ENCODE assay signal across 1 cellular context in the genomic region with DNA sequence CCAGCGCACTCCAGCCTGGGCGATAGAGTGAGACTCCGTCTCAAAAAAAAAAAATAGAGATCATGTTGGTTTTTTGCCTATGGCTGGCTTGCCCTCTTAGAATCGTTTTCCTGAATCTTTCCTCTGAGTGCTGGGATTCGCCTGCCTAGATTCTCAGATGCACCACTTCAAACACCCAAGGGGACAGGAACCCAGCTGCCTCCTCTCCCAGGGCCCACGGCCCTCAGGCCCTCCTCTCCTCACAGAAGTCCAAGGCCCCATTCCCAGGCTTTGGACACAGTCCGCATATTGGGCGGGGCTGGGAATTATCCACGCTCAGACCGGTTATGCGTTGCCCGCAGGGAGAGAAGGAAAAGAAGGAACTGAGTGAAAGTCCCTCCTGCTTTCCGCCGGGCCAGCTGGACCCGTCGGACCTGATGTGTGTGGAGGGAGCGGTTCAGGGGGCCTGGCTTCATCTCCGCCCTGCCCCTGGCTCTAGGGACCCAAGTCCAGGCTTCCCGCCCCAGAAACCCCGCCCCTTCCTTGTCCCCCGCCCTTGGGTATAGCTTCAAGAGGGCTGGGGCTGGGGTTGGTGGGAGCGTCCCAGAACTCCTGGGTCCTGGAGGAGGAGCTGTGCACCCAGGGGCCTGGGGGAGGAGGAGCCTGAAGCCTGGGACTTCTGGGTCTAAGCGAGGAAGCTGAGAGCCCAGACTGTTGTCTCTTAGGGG.
TF ChIP-seq lines count a peak whose summit lies in the region.

No MANE protein-coding gene starts in this region.

TF ChIP-seq in HepG2, 621 proteins besides CTCF, POLR2A, EP300 and RAD21 (continued from another document and continues in another):
- TF ChIP-seq, protein P1, sequence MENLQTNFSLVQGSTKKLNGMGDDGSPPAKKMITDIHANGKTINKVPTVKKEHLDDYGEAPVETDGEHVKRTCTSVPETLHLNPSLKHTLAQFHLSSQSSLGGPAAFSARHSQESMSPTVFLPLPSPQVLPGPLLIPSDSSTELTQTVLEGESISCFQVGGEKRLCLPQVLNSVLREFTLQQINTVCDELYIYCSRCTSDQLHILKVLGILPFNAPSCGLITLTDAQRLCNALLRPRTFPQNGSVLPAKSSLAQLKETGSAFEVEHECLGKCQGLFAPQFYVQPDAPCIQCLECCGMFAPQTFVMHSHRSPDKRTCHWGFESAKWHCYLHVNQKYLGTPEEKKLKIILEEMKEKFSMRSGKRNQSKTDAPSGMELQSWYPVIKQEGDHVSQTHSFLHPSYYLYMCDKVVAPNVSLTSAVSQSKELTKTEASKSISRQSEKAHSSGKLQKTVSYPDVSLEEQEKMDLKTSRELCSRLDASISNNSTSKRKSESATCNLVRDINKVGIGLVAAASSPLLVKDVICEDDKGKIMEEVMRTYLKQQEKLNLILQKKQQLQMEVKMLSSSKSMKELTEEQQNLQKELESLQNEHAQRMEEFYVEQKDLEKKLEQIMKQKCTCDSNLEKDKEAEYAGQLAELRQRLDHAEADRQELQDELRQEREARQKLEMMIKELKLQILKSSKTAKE (CRISPR knock-in tag; IDR thresholded peaks at IDR 0.05; ENCODE audit: borderline replicate concordance), result no peak
- TF ChIP-seq ZNF337 (CRISPR knock-in tag; IDR thresholded peaks at IDR 0.05; ENCODE audit: borderline replicate concordance, low read depth), result no peak
- TF ChIP-seq IKZF4 (CRISPR knock-in tag; IDR thresholded peaks at IDR 0.05; ENCODE audit: borderline replicate concordance, low read depth, not compliant biosample characterization), result no peak
- TF ChIP-seq, protein P2, sequence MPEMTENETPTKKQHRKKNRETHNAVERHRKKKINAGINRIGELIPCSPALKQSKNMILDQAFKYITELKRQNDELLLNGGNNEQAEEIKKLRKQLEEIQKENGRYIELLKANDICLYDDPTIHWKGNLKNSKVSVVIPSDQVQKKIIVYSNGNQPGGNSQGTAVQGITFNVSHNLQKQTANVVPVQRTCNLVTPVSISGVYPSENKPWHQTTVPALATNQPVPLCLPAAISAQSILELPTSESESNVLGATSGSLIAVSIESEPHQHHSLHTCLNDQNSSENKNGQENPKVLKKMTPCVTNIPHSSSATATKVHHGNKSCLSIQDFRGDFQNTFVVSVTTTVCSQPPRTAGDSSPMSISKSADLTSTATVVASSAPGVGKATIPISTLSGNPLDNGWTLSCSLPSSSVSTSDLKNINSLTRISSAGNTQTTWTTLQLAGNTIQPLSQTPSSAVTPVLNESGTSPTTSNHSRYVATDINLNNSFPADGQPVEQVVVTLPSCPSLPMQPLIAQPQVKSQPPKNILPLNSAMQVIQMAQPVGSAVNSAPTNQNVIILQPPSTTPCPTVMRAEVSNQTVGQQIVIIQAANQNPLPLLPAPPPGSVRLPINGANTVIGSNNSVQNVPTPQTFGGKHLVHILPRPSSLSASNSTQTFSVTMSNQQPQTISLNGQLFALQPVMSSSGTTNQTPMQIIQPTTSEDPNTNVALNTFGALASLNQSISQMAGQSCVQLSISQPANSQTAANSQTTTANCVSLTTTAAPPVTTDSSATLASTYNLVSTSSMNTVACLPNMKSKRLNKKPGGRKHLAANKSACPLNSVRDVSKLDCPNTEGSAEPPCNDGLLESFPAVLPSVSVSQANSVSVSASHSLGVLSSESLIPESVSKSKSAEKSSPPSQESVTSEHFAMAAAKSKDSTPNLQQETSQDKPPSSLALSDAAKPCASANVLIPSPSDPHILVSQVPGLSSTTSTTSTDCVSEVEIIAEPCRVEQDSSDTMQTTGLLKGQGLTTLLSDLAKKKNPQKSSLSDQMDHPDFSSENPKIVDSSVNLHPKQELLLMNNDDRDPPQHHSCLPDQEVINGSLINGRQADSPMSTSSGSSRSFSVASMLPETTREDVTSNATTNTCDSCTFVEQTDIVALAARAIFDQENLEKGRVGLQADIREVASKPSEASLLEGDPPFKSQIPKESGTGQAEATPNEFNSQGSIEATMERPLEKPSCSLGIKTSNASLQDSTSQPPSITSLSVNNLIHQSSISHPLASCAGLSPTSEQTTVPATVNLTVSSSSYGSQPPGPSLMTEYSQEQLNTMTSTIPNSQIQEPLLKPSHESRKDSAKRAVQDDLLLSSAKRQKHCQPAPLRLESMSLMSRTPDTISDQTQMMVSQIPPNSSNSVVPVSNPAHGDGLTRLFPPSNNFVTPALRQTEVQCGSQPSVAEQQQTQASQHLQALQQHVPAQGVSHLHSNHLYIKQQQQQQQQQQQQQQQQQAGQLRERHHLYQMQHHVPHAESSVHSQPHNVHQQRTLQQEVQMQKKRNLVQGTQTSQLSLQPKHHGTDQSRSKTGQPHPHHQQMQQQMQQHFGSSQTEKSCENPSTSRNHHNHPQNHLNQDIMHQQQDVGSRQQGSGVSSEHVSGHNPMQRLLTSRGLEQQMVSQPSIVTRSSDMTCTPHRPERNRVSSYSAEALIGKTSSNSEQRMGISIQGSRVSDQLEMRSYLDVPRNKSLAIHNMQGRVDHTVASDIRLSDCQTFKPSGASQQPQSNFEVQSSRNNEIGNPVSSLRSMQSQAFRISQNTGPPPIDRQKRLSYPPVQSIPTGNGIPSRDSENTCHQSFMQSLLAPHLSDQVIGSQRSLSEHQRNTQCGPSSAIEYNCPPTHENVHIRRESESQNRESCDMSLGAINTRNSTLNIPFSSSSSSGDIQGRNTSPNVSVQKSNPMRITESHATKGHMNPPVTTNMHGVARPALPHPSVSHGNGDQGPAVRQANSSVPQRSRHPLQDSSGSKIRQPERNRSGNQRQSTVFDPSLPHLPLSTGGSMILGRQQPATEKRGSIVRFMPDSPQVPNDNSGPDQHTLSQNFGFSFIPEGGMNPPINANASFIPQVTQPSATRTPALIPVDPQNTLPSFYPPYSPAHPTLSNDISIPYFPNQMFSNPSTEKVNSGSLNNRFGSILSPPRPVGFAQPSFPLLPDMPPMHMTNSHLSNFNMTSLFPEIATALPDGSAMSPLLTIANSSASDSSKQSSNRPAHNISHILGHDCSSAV (CRISPR knock-in tag; IDR thresholded peaks at IDR 0.05; ENCODE audit: borderline replicate concordance), result no peak
- no peak for TF ChIP-seq KLF11 (CRISPR knock-in tag; IDR thresholded peaks at IDR 0.05)
- TF ChIP-seq, protein P3, sequence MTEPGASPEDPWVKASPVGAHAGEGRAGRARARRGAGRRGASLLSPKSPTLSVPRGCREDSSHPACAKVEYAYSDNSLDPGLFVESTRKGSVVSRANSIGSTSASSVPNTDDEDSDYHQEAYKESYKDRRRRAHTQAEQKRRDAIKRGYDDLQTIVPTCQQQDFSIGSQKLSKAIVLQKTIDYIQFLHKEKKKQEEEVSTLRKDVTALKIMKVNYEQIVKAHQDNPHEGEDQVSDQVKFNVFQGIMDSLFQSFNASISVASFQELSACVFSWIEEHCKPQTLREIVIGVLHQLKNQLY (CRISPR knock-in tag; IDR thresholded peaks at IDR 0.05), result no peak
- TF ChIP-seq NRL (CRISPR knock-in tag; IDR thresholded peaks at IDR 0.05; ENCODE audit: borderline replicate concordance), result 0 out of 2 replicates have a peak, but pooled peaks have one; percentile 11
- no peak for TF ChIP-seq RBM39 (IDR thresholded peaks at IDR 0.05; ENCODE audit: low read depth, low read length, poor library complexity, severe bottlenecking)
- TF ChIP-seq ZFX (CRISPR knock-in tag; IDR thresholded peaks at IDR 0.05; ENCODE audit: low read depth), result peak; percentile 82
- no peak for TF ChIP-seq ETV5 (CRISPR knock-in tag; IDR thresholded peaks at IDR 0.05; ENCODE audit: borderline replicate concordance)
- no peak for TF ChIP-seq PRPF4 (IDR thresholded peaks at IDR 0.05; ENCODE audit: low read depth, low read length, poor library complexity, severe bottlenecking)
- TF ChIP-seq GABPA (IDR thresholded peaks at IDR 0.05; ENCODE audit: low read depth, low read length), result peak; percentile 44; the same call in 1 of the 2 replicates
- peak; percentile 70 for TF ChIP-seq GABPA (CRISPR knock-in tag; IDR thresholded peaks at IDR 0.05; ENCODE audit: low read depth)
- TF ChIP-seq ZNF484 (CRISPR knock-in tag; IDR thresholded peaks at IDR 0.05; ENCODE audit: borderline replicate concordance, low read depth), result no peak
- TF ChIP-seq, protein P4, sequence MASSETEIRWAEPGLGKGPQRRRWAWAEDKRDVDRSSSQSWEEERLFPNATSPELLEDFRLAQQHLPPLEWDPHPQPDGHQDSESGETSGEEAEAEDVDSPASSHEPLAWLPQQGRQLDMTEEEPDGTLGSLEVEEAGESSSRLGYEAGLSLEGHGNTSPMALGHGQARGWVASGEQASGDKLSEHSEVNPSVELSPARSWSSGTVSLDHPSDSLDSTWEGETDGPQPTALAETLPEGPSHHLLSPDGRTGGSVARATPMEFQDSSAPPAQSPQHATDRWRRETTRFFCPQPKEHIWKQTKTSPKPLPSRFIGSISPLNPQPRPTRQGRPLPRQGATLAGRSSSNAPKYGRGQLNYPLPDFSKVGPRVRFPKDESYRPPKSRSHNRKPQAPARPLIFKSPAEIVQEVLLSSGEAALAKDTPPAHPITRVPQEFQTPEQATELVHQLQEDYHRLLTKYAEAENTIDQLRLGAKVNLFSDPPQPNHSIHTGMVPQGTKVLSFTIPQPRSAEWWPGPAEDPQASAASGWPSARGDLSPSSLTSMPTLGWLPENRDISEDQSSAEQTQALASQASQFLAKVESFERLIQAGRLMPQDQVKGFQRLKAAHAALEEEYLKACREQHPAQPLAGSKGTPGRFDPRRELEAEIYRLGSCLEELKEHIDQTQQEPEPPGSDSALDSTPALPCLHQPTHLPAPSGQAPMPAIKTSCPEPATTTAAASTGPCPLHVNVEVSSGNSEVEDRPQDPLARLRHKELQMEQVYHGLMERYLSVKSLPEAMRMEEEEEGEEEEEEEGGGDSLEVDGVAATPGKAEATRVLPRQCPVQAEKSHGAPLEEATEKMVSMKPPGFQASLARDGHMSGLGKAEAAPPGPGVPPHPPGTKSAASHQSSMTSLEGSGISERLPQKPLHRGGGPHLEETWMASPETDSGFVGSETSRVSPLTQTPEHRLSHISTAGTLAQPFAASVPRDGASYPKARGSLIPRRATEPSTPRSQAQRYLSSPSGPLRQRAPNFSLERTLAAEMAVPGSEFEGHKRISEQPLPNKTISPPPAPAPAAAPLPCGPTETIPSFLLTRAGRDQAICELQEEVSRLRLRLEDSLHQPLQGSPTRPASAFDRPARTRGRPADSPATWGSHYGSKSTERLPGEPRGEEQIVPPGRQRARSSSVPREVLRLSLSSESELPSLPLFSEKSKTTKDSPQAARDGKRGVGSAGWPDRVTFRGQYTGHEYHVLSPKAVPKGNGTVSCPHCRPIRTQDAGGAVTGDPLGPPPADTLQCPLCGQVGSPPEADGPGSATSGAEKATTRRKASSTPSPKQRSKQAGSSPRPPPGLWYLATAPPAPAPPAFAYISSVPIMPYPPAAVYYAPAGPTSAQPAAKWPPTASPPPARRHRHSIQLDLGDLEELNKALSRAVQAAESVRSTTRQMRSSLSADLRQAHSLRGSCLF (CRISPR knock-in tag; IDR thresholded peaks at IDR 0.05; ENCODE audit: borderline replicate concordance), result no peak
- 0 out of 2 replicates have a peak, but pooled peaks have one; percentile 24 for TF ChIP-seq ZNF891 (CRISPR knock-in tag; IDR thresholded peaks at IDR 0.05)
- TF ChIP-seq LCORL (IDR thresholded peaks at IDR 0.05), result no peak
- TF ChIP-seq LCORL (CRISPR knock-in tag; IDR thresholded peaks at IDR 0.05), result peak; percentile 48; the same call in 1 of the 2 replicates
- peak; percentile 44; the same call in 1 of the 2 replicates for TF ChIP-seq ZNF788 (CRISPR knock-in tag; IDR thresholded peaks at IDR 0.05; ENCODE audit: borderline replicate concordance)
- TF ChIP-seq RARG (CRISPR knock-in tag; IDR thresholded peaks at IDR 0.05; ENCODE audit: low read depth), result no peak
- TF ChIP-seq ZFP36L1 (CRISPR knock-in tag; IDR thresholded peaks at IDR 0.05), result no peak
- TF ChIP-seq KAT7 (CRISPR knock-in tag; IDR thresholded peaks at IDR 0.05; ENCODE audit: borderline replicate concordance), result no peak
- TF ChIP-seq ZNF83 (CRISPR knock-in tag; IDR thresholded peaks at IDR 0.05; ENCODE audit: borderline replicate concordance), result no peak
- TF ChIP-seq, protein P5, sequence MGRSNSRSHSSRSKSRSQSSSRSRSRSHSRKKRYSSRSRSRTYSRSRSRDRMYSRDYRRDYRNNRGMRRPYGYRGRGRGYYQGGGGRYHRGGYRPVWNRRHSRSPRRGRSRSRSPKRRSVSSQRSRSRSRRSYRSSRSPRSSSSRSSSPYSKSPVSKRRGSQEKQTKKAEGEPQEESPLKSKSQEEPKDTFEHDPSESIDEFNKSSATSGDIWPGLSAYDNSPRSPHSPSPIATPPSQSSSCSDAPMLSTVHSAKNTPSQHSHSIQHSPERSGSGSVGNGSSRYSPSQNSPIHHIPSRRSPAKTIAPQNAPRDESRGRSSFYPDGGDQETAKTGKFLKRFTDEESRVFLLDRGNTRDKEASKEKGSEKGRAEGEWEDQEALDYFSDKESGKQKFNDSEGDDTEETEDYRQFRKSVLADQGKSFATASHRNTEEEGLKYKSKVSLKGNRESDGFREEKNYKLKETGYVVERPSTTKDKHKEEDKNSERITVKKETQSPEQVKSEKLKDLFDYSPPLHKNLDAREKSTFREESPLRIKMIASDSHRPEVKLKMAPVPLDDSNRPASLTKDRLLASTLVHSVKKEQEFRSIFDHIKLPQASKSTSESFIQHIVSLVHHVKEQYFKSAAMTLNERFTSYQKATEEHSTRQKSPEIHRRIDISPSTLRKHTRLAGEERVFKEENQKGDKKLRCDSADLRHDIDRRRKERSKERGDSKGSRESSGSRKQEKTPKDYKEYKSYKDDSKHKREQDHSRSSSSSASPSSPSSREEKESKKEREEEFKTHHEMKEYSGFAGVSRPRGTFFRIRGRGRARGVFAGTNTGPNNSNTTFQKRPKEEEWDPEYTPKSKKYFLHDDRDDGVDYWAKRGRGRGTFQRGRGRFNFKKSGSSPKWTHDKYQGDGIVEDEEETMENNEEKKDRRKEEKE (IDR thresholded peaks at IDR 0.05), result no peak
- no peak for TF ChIP-seq ZFP36 (IDR thresholded peaks at IDR 0.05; ENCODE audit: borderline replicate concordance, low read depth, low read length, partially characterized antibody)
- no peak for TF ChIP-seq ZNF296 (CRISPR knock-in tag; conservative IDR thresholded peaks at IDR 0.05)
- TF ChIP-seq SSRP1 (CRISPR knock-in tag; IDR thresholded peaks at IDR 0.05), result no peak
- TF ChIP-seq ONECUT2 (CRISPR knock-in tag; IDR thresholded peaks at IDR 0.05), result no peak
- TF ChIP-seq XBP1 (CRISPR knock-in tag; IDR thresholded peaks at IDR 0.05), result no peak
- TF ChIP-seq ZNF782 (CRISPR knock-in tag; IDR thresholded peaks at IDR 0.05; ENCODE audit: borderline replicate concordance), result no peak
- TF ChIP-seq, protein P6, sequence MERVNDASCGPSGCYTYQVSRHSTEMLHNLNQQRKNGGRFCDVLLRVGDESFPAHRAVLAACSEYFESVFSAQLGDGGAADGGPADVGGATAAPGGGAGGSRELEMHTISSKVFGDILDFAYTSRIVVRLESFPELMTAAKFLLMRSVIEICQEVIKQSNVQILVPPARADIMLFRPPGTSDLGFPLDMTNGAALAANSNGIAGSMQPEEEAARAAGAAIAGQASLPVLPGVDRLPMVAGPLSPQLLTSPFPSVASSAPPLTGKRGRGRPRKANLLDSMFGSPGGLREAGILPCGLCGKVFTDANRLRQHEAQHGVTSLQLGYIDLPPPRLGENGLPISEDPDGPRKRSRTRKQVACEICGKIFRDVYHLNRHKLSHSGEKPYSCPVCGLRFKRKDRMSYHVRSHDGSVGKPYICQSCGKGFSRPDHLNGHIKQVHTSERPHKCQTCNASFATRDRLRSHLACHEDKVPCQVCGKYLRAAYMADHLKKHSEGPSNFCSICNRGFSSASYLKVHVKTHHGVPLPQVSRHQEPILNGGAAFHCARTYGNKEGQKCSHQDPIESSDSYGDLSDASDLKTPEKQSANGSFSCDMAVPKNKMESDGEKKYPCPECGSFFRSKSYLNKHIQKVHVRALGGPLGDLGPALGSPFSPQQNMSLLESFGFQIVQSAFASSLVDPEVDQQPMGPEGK (CRISPR knock-in tag; IDR thresholded peaks at IDR 0.05), result peak; percentile 73
- no peak for TF ChIP-seq ZNF652 (CRISPR knock-in tag; IDR thresholded peaks at IDR 0.05; ENCODE audit: borderline replicate concordance, low read depth)
- no peak for TF ChIP-seq ATRX (CRISPR knock-in tag; IDR thresholded peaks at IDR 0.05; ENCODE audit: borderline replicate concordance)
- TF ChIP-seq IRX3 (CRISPR knock-in tag; IDR thresholded peaks at IDR 0.05; ENCODE audit: borderline replicate concordance, low read depth), result no peak
- no peak for TF ChIP-seq CBX5 (CRISPR knock-in tag; IDR thresholded peaks at IDR 0.05; ENCODE audit: borderline replicate concordance)
